In genomic region chr20:23979380-23979779, GRCh38 we compare ENCODE assay signal across 5 cellular contexts. TPM values are rescaled to one million over a fixed set of nuclear protein-coding genes. Genes with fewer than 3 reads are reported as not detected.
"Had no signal": no experiment of that assay in that cellular context is flagged by ENCODE, and none has a peak within 500 bp of the region (broad histone marks: within the 10 kb centered on the region; RNA-seq: fewer than 3 reads in every experiment).

No MANE protein-coding gene starts in this region.

RNA-seq across cellular contexts. Expression of gene GGTLC1, which starts 9.2 kb away (rescaled TPM):
- total RNA-seq: K562, M059J, Right ventricle myocardium superior, SJSA1 had no signal
- polyA plus RNA-seq: IgD-negative memory B cell, K562 had no signal
